In genomic region chr15:30923429-30923828, GRCh38 we compare ENCODE assay signal across 1 cellular context.
TF ChIP-seq lines count a peak whose summit lies in the region.

No MANE protein-coding gene starts in this region.

TF ChIP-seq in GM23338, 12 proteins besides CTCF, POLR2A, EP300 and RAD21 (continued from another document):
- TF ChIP-seq ZNF462 (CRISPR knock-in tag; IDR thresholded peaks at IDR 0.05) (no peak), REST (IDR thresholded peaks at IDR 0.05; ENCODE audit: unreplicated experiment) (no peak), ZNF331 (CRISPR knock-in tag; IDR thresholded peaks at IDR 0.05; ENCODE audit: low read depth) (no peak), POLR2AphosphoS5 (IDR thresholded peaks at IDR 0.05; ENCODE audit: low read depth) (no peak), JUNB (IDR thresholded peaks at IDR 0.05; ENCODE audit: unreplicated experiment) (no peak), ZNF114 (CRISPR knock-in tag; IDR thresholded peaks at IDR 0.05) (no peak), EZH2 (IDR thresholded peaks at IDR 0.05; ENCODE audit: low read depth, unreplicated experiment) (no peak), STAT1 (IDR thresholded peaks at IDR 0.05; ENCODE audit: unreplicated experiment) (no peak), EZH2phosphoT487 (IDR thresholded peaks at IDR 0.05; ENCODE audit: unreplicated experiment) (no peak)
